19 cellular contexts compared by ENCODE assay signal in genomic region chr15:63792584-63792983, GRCh38. TPM values are rescaled to one million over a fixed set of nuclear protein-coding genes. Genes with fewer than 3 reads are reported as not detected.
DNase-seq lines count a peak whose midpoint lies in the region; ATAC-seq and TF ChIP-seq lines count a peak whose summit lies in the region.
"Had no signal": no experiment of that assay in that cellular context is flagged by ENCODE, and none has a peak within 500 bp of the region (broad histone marks: within the 10 kb centered on the region; RNA-seq: fewer than 3 reads in every experiment).

No MANE protein-coding gene starts in this region.

- intact Hi-C loops in left ventricle myocardium superior (cut with micrococcal nuclease) (no loop called here), Right ventricle myocardium inferior (cut with DNase I) (loop anchor here (5.0 kb wide), 1 partner anchor 40 kb away; the partner anchor contains the start of gene HERC1)

- peak overlapping the region; percentile 17 to 43 for H3K27ac Mint-ChIP-seq in T-cell
- H3K27ac Mint-ChIP-seq in stimulated activated memory B cell treated with anti-CD40 and anti-IgM and Interleukin-4, amounts not matched to agents 10 μg/mL and 1 μg/mL and 100 μg/mL, for 72 hours: peak overlapping the region; percentile 32

- DNase-seq in left ventricle myocardium superior (no peak), Right ventricle myocardium inferior (ENCODE audit: missing footprints) (no peak), T-cell (no peak), fibroblast of mammary gland (ENCODE audit: low read depth) (peak; percentile 5), activated gamma-delta T cell (lab: John Stamatoyannopoulos, UW) (no peak), NCI-H226 (no peak)
- DNase-seq: C1 segment of cervical spinal cord; CD8-positive, alpha-beta memory T cell; DMS53; EL; MV-4-11; NCI-H187; NCI-H2107; NCI-H510A treated with DMSO at 0.1 percent for 48 hours; NCI-H82; OCI-M1; SHP77 treated with DMSO at 0.1 percent for 48 hours had no signal

- peak; percentile 24 for ATAC-seq in left ventricle myocardium superior
- ATAC-seq in Right ventricle myocardium inferior: no peak
- ATAC-seq in T-cell (replicated peaks in 1 of 4): peak in 1 of 4 experiments; percentile 25
- no peak for ATAC-seq in stimulated activated memory B cell treated with anti-CD40 and anti-IgM and Interleukin-4, amounts not matched to agents 10 μg/mL and 1 μg/mL and 100 μg/mL, for 72 hours
- ATAC-seq in GM18511 (IDR thresholded peaks at IDR 0.05; ENCODE audit: unreplicated experiment): no peak

- H3K4me3 ChIP-seq in fibroblast of mammary gland (ENCODE audit: control insufficient read depth, low read depth, low read length): no peak overlapping the region

- POLR2A ChIA-PET in T-cell (lab: Charles Lee): interaction anchor here in 1 of 2 donors (0.6 kb wide), 1 partner anchor 36 kb away, joined by 4 read pairs; no protein-coding TSS in a partner anchor

- no peak for TF ChIP-seq CTCF in fibroblast of mammary gland (conservative IDR thresholded peaks at IDR 0.05; ENCODE audit: control insufficient read depth, insufficient read depth, low read depth, low read length)

- CTCF ChIA-PET in T-cell (lab: Charles Lee): no interaction called here

- no peak overlapping the region for H3K4me3 Mint-ChIP-seq in T-cell
- H3K4me3 Mint-ChIP-seq in stimulated activated memory B cell treated with anti-CD40 and anti-IgM and Interleukin-4, amounts not matched to agents 10 μg/mL and 1 μg/mL and 100 μg/mL, for 72 hours: no peak overlapping the region

- peaks cover 47 to 53% (median 51%) of the 10 kb centered on the region in 3 donors for H3K4me1 Mint-ChIP-seq in T-cell
- peaks cover 35% of the 10 kb centered on the region for H3K4me1 Mint-ChIP-seq in stimulated activated memory B cell treated with anti-CD40 and anti-IgM and Interleukin-4, amounts not matched to agents 10 μg/mL and 1 μg/mL and 100 μg/mL, for 72 hours

- H3K9me3 Mint-ChIP-seq in T-cell: peaks cover 0 to 10% (median 9%) of the 10 kb centered on the region in 3 donors
- no peaks in the 10 kb centered on the region for H3K9me3 Mint-ChIP-seq in stimulated activated memory B cell treated with anti-CD40 and anti-IgM and Interleukin-4, amounts not matched to agents 10 μg/mL and 1 μg/mL and 100 μg/mL, for 72 hours

- H3K36me3 Mint-ChIP-seq in T-cell: peaks cover 24% of the 10 kb centered on the region
- H3K36me3 Mint-ChIP-seq in stimulated activated memory B cell treated with anti-CD40 and anti-IgM and Interleukin-4, amounts not matched to agents 10 μg/mL and 1 μg/mL and 100 μg/mL, for 72 hours: peaks cover 19% of the 10 kb centered on the region

- no peaks in the 10 kb centered on the region for H3K27me3 Mint-ChIP-seq in T-cell
- no peaks in the 10 kb centered on the region for H3K27me3 Mint-ChIP-seq in stimulated activated memory B cell treated with anti-CD40 and anti-IgM and Interleukin-4, amounts not matched to agents 10 μg/mL and 1 μg/mL and 100 μg/mL, for 72 hours
- H3K27me3 Mint-ChIP-seq: CD8-positive, alpha-beta memory T cell had no signal

RNA-seq across cellular contexts. Expression of gene HERC1, which starts 41.2 kb away (rescaled TPM):
- total RNA-seq in left ventricle myocardium superior: 71.4 TPM
- 64.8 TPM for total RNA-seq in Right ventricle myocardium inferior
- 100 to 1,000 TPM; 153 to 271 (median 182) TPM for total RNA-seq in T-cell
